ENCODE assay signal across 1 cellular context in genomic region chr6:101534386-101534785, GRCh38.
TF ChIP-seq lines count a peak whose summit lies in the region.

No MANE protein-coding gene starts in this region.

TF ChIP-seq in SK-N-SH treated with all-trans-retinoic acid at 6 μM for 48 hours, 23 proteins besides CTCF, POLR2A, EP300 and RAD21:
- TF ChIP-seq ESRRG (CRISPR knock-in tag; IDR thresholded peaks at IDR 0.05), result no peak
- TF ChIP-seq TOX (CRISPR knock-in tag; IDR thresholded peaks at IDR 0.05; ENCODE audit: borderline replicate concordance), result peak; percentile 65; the same call in 1 of the 2 replicates
- TF ChIP-seq ZC3H10 (CRISPR knock-in tag; IDR thresholded peaks at IDR 0.05), result 0 out of 2 replicates have a peak, but pooled peaks have one; percentile 22
- peak; percentile 93 for TF ChIP-seq ISL1 (CRISPR knock-in tag; IDR thresholded peaks at IDR 0.05)
- TF ChIP-seq RARB (CRISPR knock-in tag; IDR thresholded peaks at IDR 0.05), result no peak
- no peak for TF ChIP-seq TSHZ2 (CRISPR knock-in tag; IDR thresholded peaks at IDR 0.05)
- TF ChIP-seq BACH2 (CRISPR knock-in tag; IDR thresholded peaks at IDR 0.05; ENCODE audit: borderline replicate concordance), result no peak
- no peak for TF ChIP-seq SNAI2 (CRISPR knock-in tag; IDR thresholded peaks at IDR 0.05)
- TF ChIP-seq ZNF565 (CRISPR knock-in tag; conservative IDR thresholded peaks at IDR 0.05; ENCODE audit: low read depth), result no peak
- TF ChIP-seq PPARA (CRISPR knock-in tag; IDR thresholded peaks at IDR 0.05; ENCODE audit: borderline replicate concordance), result no peak
- TF ChIP-seq CREB5 (CRISPR knock-in tag; IDR thresholded peaks at IDR 0.05; ENCODE audit: low read depth), result no peak
- no peak for TF ChIP-seq ZNF8 (CRISPR knock-in tag; IDR thresholded peaks at IDR 0.05)
- no peak for TF ChIP-seq CSDC2 (CRISPR knock-in tag; IDR thresholded peaks at IDR 0.05)
- no peak for TF ChIP-seq POU6F1 (CRISPR knock-in tag; IDR thresholded peaks at IDR 0.05; ENCODE audit: borderline replicate concordance, low read depth)
